8 cellular contexts compared by ENCODE assay signal in genomic region chr18:57353940-57354461, GRCh38. TPM values are rescaled to one million over a fixed set of nuclear protein-coding genes. Genes with fewer than 3 reads are reported as not detected.
A peak's percentile ranks its signal among the peaks of the same experiment; 100 is the strongest.
DNase-seq lines count a peak whose midpoint lies in the region; ATAC-seq and TF ChIP-seq lines count a peak whose summit lies in the region.

No MANE protein-coding gene starts in this region.

- TF ChIP-seq CTCF in A673 (conservative IDR thresholded peaks at IDR 0.05; ENCODE audit: low read depth, low read length) (no peak), GM20000 (IDR thresholded peaks at IDR 0.05; ENCODE audit: extremely low read depth, missing control alignments) (no peak)

- intact Hi-C loops in A673 (cut with micrococcal nuclease; ENCODE audit: unreplicated experiment): no loop called here

- no peak for ATAC-seq in HG02678 (IDR thresholded peaks at IDR 0.05; ENCODE audit: unreplicated experiment)
- no peak for ATAC-seq in GM18858 (IDR thresholded peaks at IDR 0.05; ENCODE audit: unreplicated experiment)
- no peak for ATAC-seq in GM19452 (IDR thresholded peaks at IDR 0.05; ENCODE audit: unreplicated experiment)

- no peaks in the 10 kb centered on the region for H3K36me3 ChIP-seq in A673 (ENCODE audit: insufficient read depth, low read length, poor library complexity, severe bottlenecking)
- no peaks in the 10 kb centered on the region for H3K36me3 ChIP-seq in adipocyte (ENCODE audit: control insufficient read depth, insufficient read depth, low read length, severe bottlenecking)

- H3K9me3 ChIP-seq in A673 (ENCODE audit: low read depth, low read length, poor library complexity, severe bottlenecking) (no peaks in the 10 kb centered on the region), adipocyte (ENCODE audit: control insufficient read depth, low read length) (peaks cover 5% of the 10 kb centered on the region)

- BruUV-seq in A673 (replicated peaks; lab: Mats Ljungman, UMichigan): no TSS peak

- peaks cover 99% of the 10 kb centered on the region for H3K27me3 ChIP-seq in A673 (replicated peaks; ENCODE audit: insufficient read depth, low read depth, low read length, poor library complexity)
- H3K27me3 ChIP-seq in adipocyte (replicated peaks; ENCODE audit: control insufficient read depth, insufficient read depth, low read length): peaks cover 38% of the 10 kb centered on the region

- H3K4me1 ChIP-seq in A673 (ENCODE audit: insufficient read depth, low read length, poor library complexity, severe bottlenecking) (no peaks in the 10 kb centered on the region), adipocyte (ENCODE audit: control insufficient read depth, insufficient read depth, low read length) (no peaks in the 10 kb centered on the region)

- DNase-seq in A673 (ENCODE audit: low spot score) (peak; percentile 46), GM20000 (ENCODE audit: low spot score) (peak; percentile 81), adipocyte (ENCODE audit: low read depth) (peak; percentile 48)
- peak; percentile 53 for DNase-seq in stimulated activated CD8-positive, alpha-beta memory T cell treated with anti-CD3 and anti-CD28 coated beads, Interleukin-4, amount 100 ng/mL, for 48 hours

- H3K27ac ChIP-seq in A673 (ENCODE audit: low read depth, low read length, poor library complexity, severe bottlenecking): no peak overlapping the region

- POLR2A ChIA-PET in A673 (lab: Charles Lee; ENCODE audit: low non-redundant PET): no interaction called here

- H3K4me3 ChIP-seq in A673 (ENCODE audit: low read depth, low read length, poor library complexity, severe bottlenecking): no peak overlapping the region
- H3K4me3 ChIP-seq in adipocyte (ENCODE audit: low read length): no peak overlapping the region
- H3K4me3 ChIP-seq in iPS-11a (ENCODE audit: low read depth, low read length): peak overlapping the region; percentile 67

- CTCF ChIA-PET in A673 (lab: Charles Lee): no interaction called here

- no peak overlapping the region for H3K9ac ChIP-seq in adipocyte (ENCODE audit: low read length)

RNA-seq across cellular contexts. Expression of gene ST8SIA3, which starts 1.6 kb away (rescaled TPM):
- total RNA-seq in A673 (2021): not detected in 2 replicates
